ENCODE assay signal across 28 cellular contexts in genomic region chr4:57580710-57581109, GRCh38.
"Had no signal": no experiment of that assay in that cellular context is flagged by ENCODE, and none has a peak within 500 bp of the region (broad histone marks: within the 10 kb centered on the region; RNA-seq: fewer than 3 reads in every experiment).

No MANE protein-coding gene starts in this region.

- FAIRE-seq: colon, endometrium, endothelial cell of umbilical vein, frontal cortex had no signal

- H3K36me3 ChIP-seq: colonic mucosa, esophagus muscularis mucosa, esophagus squamous epithelium, gastrocnemius medialis, gastroesophageal sphincter, heart left ventricle, heart right ventricle had no signal

- H3K4me3 ChIP-seq: colonic mucosa, coronary artery, dorsolateral prefrontal cortex, esophagus muscularis mucosa, esophagus squamous epithelium, gastrocnemius medialis, gastroesophageal sphincter, heart left ventricle, heart right ventricle had no signal

- H3K9me3 ChIP-seq: colonic mucosa, esophagus muscularis mucosa, esophagus squamous epithelium, gastrocnemius medialis had no signal

- H3K4me1 ChIP-seq: colonic mucosa, esophagus squamous epithelium, foreskin keratinocyte, gastrocnemius medialis, gastroesophageal sphincter had no signal

- H3K27me3 ChIP-seq: colonic mucosa, dorsolateral prefrontal cortex, esophagus muscularis mucosa, esophagus squamous epithelium, foreskin keratinocyte, gastrocnemius medialis, gastroesophageal sphincter, heart left ventricle, heart right ventricle had no signal

- ATAC-seq: effector memory CD8-positive, alpha-beta T cell; esophagus mucosa; foreskin keratinocyte; gastrocnemius medialis; gastroesophageal sphincter; heart left ventricle; heart right ventricle had no signal

- H3K27ac ChIP-seq: colonic mucosa, coronary artery, dorsolateral prefrontal cortex, epithelial cell of prostate, esophagus muscularis mucosa, esophagus squamous epithelium, foreskin keratinocyte, gastrocnemius medialis, gastroesophageal sphincter, heart left ventricle, heart right ventricle had no signal

- DNase-seq: colonic mucosa; cortex of kidney; dermis blood vessel endothelial cell; dorsolateral prefrontal cortex; effector CD4-positive, alpha-beta T cell; effector CD8-positive, alpha-beta T cell; effector memory CD4-positive, alpha-beta T cell; effector memory CD8-positive, alpha-beta T cell; endodermal cell; erythroblast; esophagus squamous epithelium; foreskin fibroblast; foreskin keratinocyte; foreskin melanocyte; gastrocnemius medialis; glutamatergic neuron; head of caudate nucleus; heart left ventricle; heart right ventricle had no signal
